1 cellular context compared by ENCODE assay signal in genomic region chr5:180130291-180130869, GRCh38.
TF ChIP-seq lines count a peak whose summit lies in the region.

No MANE protein-coding gene starts in this region.

TF ChIP-seq in SK-N-SH, 30 proteins besides CTCF, POLR2A, EP300 and RAD21 (continued from another document):
- no peak for TF ChIP-seq ZBTB33 (IDR thresholded peaks at IDR 0.05; ENCODE audit: borderline replicate concordance, low read depth)
- no peak for TF ChIP-seq RXRA (IDR thresholded peaks at IDR 0.05; ENCODE audit: borderline replicate concordance, low read depth)
- TF ChIP-seq JUND (IDR thresholded peaks at IDR 0.05): no peak
- TF ChIP-seq RCOR1 (IDR thresholded peaks at IDR 0.05; ENCODE audit: low read length): no peak
- TF ChIP-seq FOXJ3 (CRISPR knock-in tag; IDR thresholded peaks at IDR 0.05): no peak
- no peak for TF ChIP-seq IRF3 (IDR thresholded peaks at IDR 0.05; ENCODE audit: low read depth, low read length)
- no peak for TF ChIP-seq FOSL2 (IDR thresholded peaks at IDR 0.05; ENCODE audit: borderline replicate concordance, low read depth)
- TF ChIP-seq RFX5 (IDR thresholded peaks at IDR 0.05; ENCODE audit: low read length): no peak
- TF ChIP-seq GABPA (IDR thresholded peaks at IDR 0.05; ENCODE audit: low read depth): no peak
- no peak for TF ChIP-seq MXI1 (IDR thresholded peaks at IDR 0.05; ENCODE audit: low read depth, low read length)
